In the genomic region with DNA sequence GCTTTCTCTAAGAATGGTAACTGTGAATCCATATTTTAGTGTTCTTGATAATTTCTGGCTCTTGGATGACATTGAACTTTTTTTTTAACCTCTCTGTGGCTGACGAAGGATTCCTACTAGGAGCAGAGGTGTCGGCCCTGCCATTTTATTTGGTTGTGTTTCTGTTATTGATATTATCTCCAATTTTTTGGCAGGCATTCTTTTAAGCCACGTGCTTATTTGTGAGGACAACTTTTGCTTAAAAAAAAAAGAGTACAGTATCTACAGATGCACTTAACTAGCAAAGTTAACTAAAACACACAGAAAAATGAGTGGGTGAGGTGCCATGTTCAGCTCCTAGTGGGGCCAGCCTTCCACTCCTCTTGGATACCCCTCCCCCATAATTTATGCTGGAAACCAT, we compare ENCODE assay signal across 8 cellular contexts. TPM values are rescaled to one million over a fixed set of nuclear protein-coding genes. Genes with fewer than 3 reads are reported as not detected.
DNase-seq lines count a peak whose midpoint lies in the region; ATAC-seq and TF ChIP-seq lines count a peak whose summit lies in the region.

No MANE protein-coding gene starts in this region.

- H3K79me2 ChIP-seq in KMS-11 (ENCODE audit: insufficient read depth, low read depth): peaks cover 10% of the 10 kb centered on the region; the same call in 1 of the 2 replicates

- no peaks in the 10 kb centered on the region for H4K20me1 ChIP-seq in KMS-11 (ENCODE audit: insufficient read depth)

- DNase-seq in CD4-positive, CD25-positive, alpha-beta regulatory T cell: no peak
- DNase-seq in central memory CD8-positive, alpha-beta T cell (ENCODE audit: low spot score in 2 of 2): no peak
- DNase-seq in nephron progenitor cell: no peak
- DNase-seq in NCI-H187 (lab: John Stamatoyannopoulos, UW): no peak
- no peak for DNase-seq in GF-D8 (lab: John Stamatoyannopoulos, UW)

- H3K4me3 Mint-ChIP-seq in CD4-positive, CD25-positive, alpha-beta regulatory T cell: peak overlapping the region; percentile 84 to 91 (median 86)
- H3K4me3 Mint-ChIP-seq in central memory CD8-positive, alpha-beta T cell: peak overlapping the region; percentile 81
- peak overlapping the region; percentile 86 for H3K4me3 Mint-ChIP-seq in nephron progenitor cell

- H3K4me3 ChIP-seq in CD4-positive, CD25-positive, alpha-beta regulatory T cell (ENCODE audit: low read depth, low read length): peak overlapping the region; percentile 83
- H3K4me3 ChIP-seq in KMS-11 (IDR thresholded peaks at IDR 0.05; ENCODE audit: insufficient read depth, low read depth, low read length): no peak overlapping the region

- peaks cover 12 to 53% (median 33%) of the 10 kb centered on the region in 4 donors for H3K4me1 Mint-ChIP-seq in CD4-positive, CD25-positive, alpha-beta regulatory T cell
- H3K4me1 Mint-ChIP-seq in central memory CD8-positive, alpha-beta T cell: peaks cover 41% of the 10 kb centered on the region
- H3K4me1 Mint-ChIP-seq in nephron progenitor cell: peaks cover 46% of the 10 kb centered on the region

- no peak overlapping the region for H2AFZ ChIP-seq in KMS-11 (ENCODE audit: low read depth)

- peaks cover 16% of the 10 kb centered on the region for H3K36me3 Mint-ChIP-seq in CD4-positive, CD25-positive, alpha-beta regulatory T cell
- H3K36me3 Mint-ChIP-seq in central memory CD8-positive, alpha-beta T cell (ENCODE audit: insufficient read depth): peaks cover 8% of the 10 kb centered on the region
- peaks cover 24% of the 10 kb centered on the region for H3K36me3 Mint-ChIP-seq in nephron progenitor cell (ENCODE audit: low read depth)

- H3K9me3 ChIP-seq in CD4-positive, CD25-positive, alpha-beta regulatory T cell (ENCODE audit: control insufficient read depth in 2 of 2, low read length in 2 of 2): no peaks in the 10 kb centered on the region

- H3K27me3 ChIP-seq in CD4-positive, CD25-positive, alpha-beta regulatory T cell (ENCODE audit: control insufficient read depth, insufficient read depth, low read length): no peaks in the 10 kb centered on the region
- no peaks in the 10 kb centered on the region for H3K27me3 ChIP-seq in KMS-11 (ENCODE audit: insufficient read depth, low read depth)

- H3K4me1 ChIP-seq in CD4-positive, CD25-positive, alpha-beta regulatory T cell (ENCODE audit: control insufficient read depth, insufficient read depth, low read length, poor library complexity, severe bottlenecking): peaks cover 23% of the 10 kb centered on the region
- H3K4me1 ChIP-seq in KMS-11 (ENCODE audit: low read depth, poor library complexity, severe bottlenecking): peaks cover 45% of the 10 kb centered on the region

- H3K4me2 ChIP-seq in KMS-11: peak overlapping the region; percentile 87

- no peaks in the 10 kb centered on the region for H3K9me3 Mint-ChIP-seq in CD4-positive, CD25-positive, alpha-beta regulatory T cell
- H3K9me3 Mint-ChIP-seq in central memory CD8-positive, alpha-beta T cell: no peaks in the 10 kb centered on the region
- no peaks in the 10 kb centered on the region for H3K9me3 Mint-ChIP-seq in nephron progenitor cell

- no peak overlapping the region for H3K27ac ChIP-seq in CD4-positive, CD25-positive, alpha-beta regulatory T cell (ENCODE audit: insufficient read depth, low read length, poor library complexity, severe bottlenecking)
- H3K27ac ChIP-seq in KMS-11: no peak overlapping the region

- H3K27ac Mint-ChIP-seq in CD4-positive, CD25-positive, alpha-beta regulatory T cell: peak overlapping the region in 2 of 3 donors; percentile 34 to 88
- no peak overlapping the region for H3K27ac Mint-ChIP-seq in central memory CD8-positive, alpha-beta T cell (ENCODE audit: low read depth)
- no peak overlapping the region for H3K27ac Mint-ChIP-seq in nephron progenitor cell

- TF ChIP-seq CTCF in KMS-11 (conservative IDR thresholded peaks at IDR 0.05; ENCODE audit: low read depth, low read length) (no peak), nephron progenitor cell (IDR thresholded peaks at IDR 0.05) (no peak)

- peaks cover 11% of the 10 kb centered on the region for H3K36me3 ChIP-seq in CD4-positive, CD25-positive, alpha-beta regulatory T cell (ENCODE audit: control insufficient read depth, insufficient read depth, low read length)
- H3K36me3 ChIP-seq in KMS-11 (ENCODE audit: insufficient read depth): no peaks in the 10 kb centered on the region

- no peaks in the 10 kb centered on the region for H3K27me3 Mint-ChIP-seq in CD4-positive, CD25-positive, alpha-beta regulatory T cell
- H3K27me3 Mint-ChIP-seq in central memory CD8-positive, alpha-beta T cell: no peaks in the 10 kb centered on the region
- H3K27me3 Mint-ChIP-seq in nephron progenitor cell (ENCODE audit: low read depth, poor library complexity): peaks cover 18% of the 10 kb centered on the region

- no peak for ATAC-seq in CD4-positive, CD25-positive, alpha-beta regulatory T cell (ENCODE audit: low read depth in 2 of 2)
- ATAC-seq in central memory CD8-positive, alpha-beta T cell (replicated peaks; ENCODE audit: extremely low read depth, poor library complexity, severe bottlenecking): no peak
- ATAC-seq in GM21723 (IDR thresholded peaks at IDR 0.05; ENCODE audit: unreplicated experiment): no peak
- no peak for ATAC-seq in esophagus mucosa

- no peak overlapping the region for H3K9ac ChIP-seq in KMS-11

RNA-seq across cellular contexts. Expression of gene FANCE, which starts 1.1 kb away (rescaled TPM):
- 5.5 TPM for total RNA-seq in CD4-positive, CD25-positive, alpha-beta regulatory T cell
- 1 to 10 TPM; 4.8 to 6.6 (median 5.2) TPM for polyA plus RNA-seq in CD4-positive, CD25-positive, alpha-beta regulatory T cell
- total RNA-seq in esophagus mucosa: 10.4 TPM

RNA-seq across cellular contexts. Expression of gene RPL10A, which starts 15.0 kb away (rescaled TPM):
- total RNA-seq in CD4-positive, CD25-positive, alpha-beta regulatory T cell: 1,327 TPM
- polyA plus RNA-seq in CD4-positive, CD25-positive, alpha-beta regulatory T cell: 1,000 to 10,000 TPM in 2 of 4 donors, 100 to 1,000 TPM in 2; 848 to 1,343 (median 1,026) TPM
- 1,723 TPM for total RNA-seq in esophagus mucosa

RNA-seq across cellular contexts. Expression of gene TEAD3, which starts 43.6 kb away (rescaled TPM):
- not detected for total RNA-seq in CD4-positive, CD25-positive, alpha-beta regulatory T cell
- polyA plus RNA-seq in CD4-positive, CD25-positive, alpha-beta regulatory T cell: under 1 TPM in 3 of 4 donors, not detected in 1; 0.18 to 0.24 (median 0.20) TPM
- 21.7 TPM for total RNA-seq in esophagus mucosa

RNA-seq across cellular contexts. Expression of gene TULP1, which starts 59.5 kb away (rescaled TPM):
- total RNA-seq in CD4-positive, CD25-positive, alpha-beta regulatory T cell: not detected
- polyA plus RNA-seq in CD4-positive, CD25-positive, alpha-beta regulatory T cell: not detected
- not detected for total RNA-seq in esophagus mucosa

Comparison
In these comparisons a context has a peak if more than half of its experiments do, and no peak if none do; other contexts are left out.
1. H3K27ac Mint-ChIP-seq: peak in CD4-positive, CD25-positive, alpha-beta regulatory T cell (2 of 3); none in central memory CD8-positive, alpha-beta T cell (single experiment) and nephron progenitor cell (single experiment).
2. RNA of gene TEAD3, which starts 43.6 kb away (total RNA-seq): 21.7 TPM in esophagus mucosa (single experiment); not detected in CD4-positive, CD25-positive, alpha-beta regulatory T cell (single experiment); every median in the first group is over 10 times any median in the second.
3. Peak in every context shown above with its lines, with median percentiles within 50 percentile points of each other: H3K4me3 Mint-ChIP-seq.